In genomic region chr1:55626326-55626725, GRCh38 we compare ENCODE assay signal across 22 cellular contexts.
"Had no signal": no experiment of that assay in that cellular context is flagged by ENCODE, and none has a peak within 500 bp of the region (broad histone marks: within the 10 kb centered on the region; RNA-seq: fewer than 3 reads in every experiment).

No MANE protein-coding gene starts in this region.

- H3K9me3 ChIP-seq: prostate gland, thoracic aorta, upper lobe of right lung had no signal

- H3K4me1 ChIP-seq: neural progenitor cell, prostate gland, upper lobe of right lung had no signal

- H3K27me3 ChIP-seq: brain microvascular endothelial cell, neural progenitor cell, upper lobe of right lung had no signal

- ATAC-seq: esophagus mucosa; naive thymus-derived CD4-positive, alpha-beta T cell; right cardiac atrium; stimulated activated memory B cell treated with anti-CD40 and anti-IgM and Interleukin-4, amounts not matched to agents 10 μg/mL and 1 μg/mL and 100 μg/mL, for 72 hours; upper lobe of right lung had no signal

- H3K36me3 ChIP-seq: brain microvascular endothelial cell, neural progenitor cell, prostate gland, thoracic aorta, upper lobe of right lung, WERI-Rb-1 had no signal

- H3K4me3 ChIP-seq: neural progenitor cell, prostate gland, smooth muscle cell, thoracic aorta, upper lobe of right lung had no signal

- H3K27ac ChIP-seq: brain microvascular endothelial cell, neural progenitor cell, prostate gland, thoracic aorta, upper lobe of right lung, WERI-Rb-1 had no signal

- DNase-seq: activated CD4-positive, alpha-beta T cell treated with anti-CD3 and anti-CD28 coated beads for 1 hour; activated CD4-positive, alpha-beta T cell treated with anti-CD3 and anti-CD28 coated beads, Interleukin-2, amount 50 U/mL, for 4 hours; activated gamma-delta T cell treated with Interleukin-2 at 50 U/mL for 16 hours; activated naive CD8-positive, alpha-beta T cell treated with anti-CD3 and anti-CD28 coated beads for 36 hours; brain microvascular endothelial cell; cerebellar nuclear complex; cortex of kidney; immature natural killer cell; kidney glomerular epithelial cell; mesenchymal stem cell; naive thymus-derived CD4-positive, alpha-beta T cell; right cardiac atrium; stimulated activated CD4-positive, alpha-beta T cell treated with anti-CD3 and anti-CD28 coated beads, Interleukin-4, amount 100 ng/mL, for 4 hours; SW 1271; upper lobe of right lung; WERI-Rb-1 had no signal
